Comparison of ENCODE assay signal across 8 cellular contexts in the genomic region with DNA sequence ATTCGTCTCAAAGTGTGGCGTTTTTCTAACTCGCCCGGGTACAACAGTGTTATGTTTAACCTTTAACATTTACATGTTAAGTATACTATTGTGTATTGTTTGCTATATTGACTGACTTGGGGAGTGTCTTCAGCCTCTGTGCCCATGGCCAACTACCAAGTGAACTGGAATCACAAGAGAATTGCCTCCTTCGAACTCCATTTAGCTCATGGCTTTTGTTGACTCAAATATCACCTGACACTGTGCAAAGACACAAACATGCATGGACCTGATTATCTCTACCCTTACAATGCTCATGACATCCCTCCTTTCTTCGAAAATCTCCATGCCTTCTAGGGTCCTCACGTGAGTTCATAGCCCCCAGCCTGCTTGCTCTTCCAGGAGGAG.
DNase-seq lines count a peak whose midpoint lies in the region.

No MANE protein-coding gene starts in this region.

- H3K27ac Mint-ChIP-seq in T-helper 2 cell treated with Interferon-gamma antibody and Interleukin-4, amounts not matched to agents 5 μg/mL and 100 μg/mL, for 36 hours = peak overlapping the region; percentile 75
- peak overlapping the region; percentile 87 for H3K27ac Mint-ChIP-seq in activated naive CD8-positive, alpha-beta T cell

- H3K27me3 ChIP-seq in iPS-20b (ENCODE audit: insufficient read depth, low read length) = no peaks in the 10 kb centered on the region
- no peaks in the 10 kb centered on the region for H3K27me3 ChIP-seq in stomach smooth muscle (ENCODE audit: control insufficient read depth in 1 of 2, insufficient read depth in 2 of 2, low read length in 2 of 2)

- peaks cover 45% of the 10 kb centered on the region for H3K9me3 Mint-ChIP-seq in T-helper 2 cell treated with Interferon-gamma antibody and Interleukin-4, amounts not matched to agents 5 μg/mL and 100 μg/mL, for 36 hours
- H3K9me3 Mint-ChIP-seq in activated naive CD8-positive, alpha-beta T cell (ENCODE audit: low read depth) = peaks cover 14% of the 10 kb centered on the region

- H3K4me1 ChIP-seq in iPS-20b (ENCODE audit: insufficient read depth, low read length) (peaks cover 16% of the 10 kb centered on the region; the same call in 1 of the 2 replicates), stomach smooth muscle (ENCODE audit: control insufficient read depth, insufficient read depth, low read length) (peaks cover 4% of the 10 kb centered on the region)

- H3K27ac ChIP-seq in iPS-20b (ENCODE audit: low read length) (peak overlapping the region; percentile 59), stomach smooth muscle (ENCODE audit: low read length) (peak overlapping the region; percentile 67)

- peak overlapping the region; percentile 97 for H3K4me3 ChIP-seq in iPS-20b (ENCODE audit: low read length)
- peak overlapping the region; percentile 88 to 98 for H3K4me3 ChIP-seq in stomach smooth muscle (ENCODE audit: low read length in 2 of 2)

- peak overlapping the region; percentile 89 for H3K4me3 Mint-ChIP-seq in T-helper 2 cell treated with Interferon-gamma antibody and Interleukin-4, amounts not matched to agents 5 μg/mL and 100 μg/mL, for 36 hours
- peak overlapping the region; percentile 95 for H3K4me3 Mint-ChIP-seq in activated naive CD8-positive, alpha-beta T cell

- H3K36me3 Mint-ChIP-seq in T-helper 2 cell treated with Interferon-gamma antibody and Interleukin-4, amounts not matched to agents 5 μg/mL and 100 μg/mL, for 36 hours (ENCODE audit: low read depth) = peaks cover 43% of the 10 kb centered on the region
- H3K36me3 Mint-ChIP-seq in activated naive CD8-positive, alpha-beta T cell = peaks cover 38% of the 10 kb centered on the region

- H3K9me3 ChIP-seq in iPS-20b (ENCODE audit: insufficient read depth, low read depth, low read length) = no peaks in the 10 kb centered on the region
- H3K9me3 ChIP-seq in stomach smooth muscle (ENCODE audit: control insufficient read depth in 2 of 2, low read length in 2 of 2) = no peaks in the 10 kb centered on the region

- H3K27me3 Mint-ChIP-seq in T-helper 2 cell treated with Interferon-gamma antibody and Interleukin-4, amounts not matched to agents 5 μg/mL and 100 μg/mL, for 36 hours (ENCODE audit: low read depth) = no peaks in the 10 kb centered on the region
- H3K27me3 Mint-ChIP-seq in activated naive CD8-positive, alpha-beta T cell = no peaks in the 10 kb centered on the region

- peak overlapping the region; percentile 99 for H3K9ac ChIP-seq in iPS-20b (ENCODE audit: low read depth, low read length)
- peak overlapping the region; percentile 80 to 82 for H3K9ac ChIP-seq in stomach smooth muscle (ENCODE audit: low read length in 2 of 2)

- peaks cover 32% of the 10 kb centered on the region for H3K36me3 ChIP-seq in iPS-20b (ENCODE audit: insufficient read depth, low read depth, low read length)
- H3K36me3 ChIP-seq in stomach smooth muscle (ENCODE audit: control insufficient read depth in 2 of 2, insufficient read depth in 2 of 2, low read length in 2 of 2) = no peaks in the 10 kb centered on the region

- peaks cover 11% of the 10 kb centered on the region for H3K4me1 Mint-ChIP-seq in T-helper 2 cell treated with Interferon-gamma antibody and Interleukin-4, amounts not matched to agents 5 μg/mL and 100 μg/mL, for 36 hours (ENCODE audit: low read depth)
- peaks cover 21% of the 10 kb centered on the region for H3K4me1 Mint-ChIP-seq in activated naive CD8-positive, alpha-beta T cell (ENCODE audit: low read depth)

- no peak for DNase-seq in T-helper 2 cell treated with Interferon-gamma antibody and Interleukin-4, amounts not matched to agents 5 μg/mL and 100 μg/mL, for 36 hours (ENCODE audit: low spot score)
- DNase-seq in T-helper 2 cell (no peak), KG1 (lab: John Stamatoyannopoulos, UW) (no peak), MV-4-11 (lab: John Stamatoyannopoulos, UW) (no peak), Ammon's horn (ENCODE audit: low spot score) (no peak)
